ENCODE assay signal across 10 cellular contexts in the genomic region with DNA sequence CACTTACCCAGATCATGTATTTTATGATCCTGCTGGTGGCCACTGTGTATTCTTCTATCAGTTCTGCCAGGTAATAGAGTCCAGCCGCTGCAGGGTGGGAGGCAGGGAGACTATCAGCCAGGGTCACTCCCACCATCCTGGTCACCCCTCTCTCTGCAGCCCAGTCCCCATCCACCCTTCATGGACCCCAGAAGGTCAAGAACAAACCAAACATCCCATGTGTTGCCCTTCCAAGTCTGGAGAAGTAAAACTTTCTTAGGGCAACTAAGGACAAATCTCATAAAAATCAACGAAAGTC. TPM values are rescaled to one million over a fixed set of nuclear protein-coding genes. Genes with fewer than 3 reads are reported as not detected.
DNase-seq lines count a peak whose midpoint lies in the region; ATAC-seq and TF ChIP-seq lines count a peak whose summit lies in the region.
"Had no signal": no experiment of that assay in that cellular context is flagged by ENCODE, and none has a peak within 500 bp of the region (broad histone marks: within the 10 kb centered on the region; RNA-seq: fewer than 3 reads in every experiment).

No MANE protein-coding gene starts in this region.

- peak overlapping the region; percentile 97 for H3K4me3 ChIP-seq in Jurkat, Clone E6-1 (ENCODE audit: low read length)
- H3K4me3 ChIP-seq in dorsolateral prefrontal cortex = peak overlapping the region; percentile 63 to 100 (median 96)

- H3K9me3 Mint-ChIP-seq in natural killer cell = no peaks in the 10 kb centered on the region

- DNase-seq in AG20443 (ENCODE audit: low spot score) (peak; percentile 8), dorsolateral prefrontal cortex (no peak), natural killer cell (no peak), NCI-H2171 treated with DMSO at 0.1 percent for 48 hours (lab: John Stamatoyannopoulos, UW) (no peak), C1 segment of cervical spinal cord (lab: John Stamatoyannopoulos, UW) (no peak)
- no peak for DNase-seq in Jurkat, Clone E6-1 (ENCODE audit: low read depth, low spot score)
- DNase-seq: NCI-H2029 had no signal

- peak overlapping the region in 8 of 59 donors; percentile 24 to 92 (median 88) for H3K27ac ChIP-seq in dorsolateral prefrontal cortex

- no peaks in the 10 kb centered on the region for H3K27me3 ChIP-seq in dorsolateral prefrontal cortex

- peak overlapping the region; percentile 91 for H3K4me3 Mint-ChIP-seq in natural killer cell

- H3K36me3 Mint-ChIP-seq in natural killer cell = no peaks in the 10 kb centered on the region

- peak overlapping the region; percentile 86 to 92 for H3K27ac Mint-ChIP-seq in natural killer cell

- H3K4me1 Mint-ChIP-seq in natural killer cell = peaks cover 33 to 35% of the 10 kb centered on the region in 2 donors

- H3K27me3 Mint-ChIP-seq in natural killer cell (ENCODE audit: low read depth in 2 of 2) = no peaks in the 10 kb centered on the region

- TF ChIP-seq CTCF in dorsolateral prefrontal cortex (IDR thresholded peaks at IDR 0.05 in 54 of 56, conservative IDR thresholded peaks at IDR 0.05 in 2 of 56; ENCODE audit: low read depth in 1 of 56, partially characterized antibody in 56 of 56) (no peak), natural killer cell (IDR thresholded peaks at IDR 0.05) (no peak)

- ATAC-seq in natural killer cell (no peak), GM21360 (IDR thresholded peaks at IDR 0.05; ENCODE audit: unreplicated experiment) (no peak), HG02759 (IDR thresholded peaks at IDR 0.05; ENCODE audit: unreplicated experiment) (no peak)

- intact Hi-C loops in dorsolateral prefrontal cortex (cut with DNase I) (loop anchor here in 1 of 2 donors (5.0 kb wide), 1 partner anchor 139 kb away; a partner anchor contains a TSS), natural killer cell (cut with micrococcal nuclease) (no loop called here)

RNA-seq across cellular contexts. Expression of a gene that starts 1.0 kb away (rescaled TPM):
- polyA plus RNA-seq in Jurkat, Clone E6-1 (2012; ENCODE audit: insufficient read depth, insufficient read length) = 52.0 TPM
- 10 to 100 TPM; 28.4 to 60.5 (median 42.3) TPM for total RNA-seq in dorsolateral prefrontal cortex
- total RNA-seq in natural killer cell = 10 to 100 TPM; 30.3 to 44.2 (median 43.2) TPM

RNA-seq across cellular contexts. Expression of a gene that starts 15.2 kb away (rescaled TPM):
- polyA plus RNA-seq in Jurkat, Clone E6-1 (2012; ENCODE audit: insufficient read depth, insufficient read length) = not detected
- total RNA-seq in dorsolateral prefrontal cortex = 1 to 10 TPM in 28 of 120 experiments, under 1 TPM in 41, not detected in 51; 0.25 to 3.2 (median 0.91) TPM
- 1 to 10 TPM; 2.2 to 3.1 (median 2.5) TPM for total RNA-seq in natural killer cell

RNA-seq across cellular contexts. Expression of a gene that starts 57.9 kb away (rescaled TPM):
- not detected for polyA plus RNA-seq in Jurkat, Clone E6-1 (2012; ENCODE audit: insufficient read depth, insufficient read length)
- total RNA-seq in dorsolateral prefrontal cortex (1 to 10 TPM in 11 of 120 experiments, under 1 TPM in 12, not detected in 97; 0.23 to 1.8 (median 1.00) TPM), natural killer cell (not detected)
- total RNA-seq: temporal lobe had no signal
